1 cellular context compared by ENCODE assay signal in genomic region chrX:131752493-131753198, GRCh38.
TF ChIP-seq lines count a peak whose summit lies in the region.

No MANE protein-coding gene starts in this region.

TF ChIP-seq in GM12878, 131 proteins besides CTCF, POLR2A, EP300 and RAD21 (continued from another document):
- TF ChIP-seq ZBTB40 (IDR thresholded peaks at IDR 0.05; ENCODE audit: borderline replicate concordance): 0 out of 2 replicates have a peak, but pooled peaks have one; percentile 13
- no peak for TF ChIP-seq JUNB (IDR thresholded peaks at IDR 0.05)
- TF ChIP-seq, protein P1, sequence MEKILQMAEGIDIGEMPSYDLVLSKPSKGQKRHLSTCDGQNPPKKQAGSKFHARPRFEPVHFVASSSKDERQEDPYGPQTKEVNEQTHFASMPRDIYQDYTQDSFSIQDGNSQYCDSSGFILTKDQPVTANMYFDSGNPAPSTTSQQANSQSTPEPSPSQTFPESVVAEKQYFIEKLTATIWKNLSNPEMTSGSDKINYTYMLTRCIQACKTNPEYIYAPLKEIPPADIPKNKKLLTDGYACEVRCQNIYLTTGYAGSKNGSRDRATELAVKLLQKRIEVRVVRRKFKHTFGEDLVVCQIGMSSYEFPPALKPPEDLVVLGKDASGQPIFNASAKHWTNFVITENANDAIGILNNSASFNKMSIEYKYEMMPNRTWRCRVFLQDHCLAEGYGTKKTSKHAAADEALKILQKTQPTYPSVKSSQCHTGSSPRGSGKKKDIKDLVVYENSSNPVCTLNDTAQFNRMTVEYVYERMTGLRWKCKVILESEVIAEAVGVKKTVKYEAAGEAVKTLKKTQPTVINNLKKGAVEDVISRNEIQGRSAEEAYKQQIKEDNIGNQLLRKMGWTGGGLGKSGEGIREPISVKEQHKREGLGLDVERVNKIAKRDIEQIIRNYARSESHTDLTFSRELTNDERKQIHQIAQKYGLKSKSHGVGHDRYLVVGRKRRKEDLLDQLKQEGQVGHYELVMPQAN (conservative IDR thresholded peaks at IDR 0.05): no peak
- no peak for TF ChIP-seq NFIC (IDR thresholded peaks at IDR 0.05; ENCODE audit: low read depth, low read length)
- TF ChIP-seq SMARCA5 (IDR thresholded peaks at IDR 0.05): no peak
- no peak for TF ChIP-seq GABPA (IDR thresholded peaks at IDR 0.05; ENCODE audit: low read depth)
- peak; percentile 27; the same call in 1 of the 2 replicates for TF ChIP-seq EED (IDR thresholded peaks at IDR 0.05; ENCODE audit: low read depth)
- TF ChIP-seq MEF2A (IDR thresholded peaks at IDR 0.05; ENCODE audit: insufficient read depth, low read depth, low read length): no peak
- no peak for TF ChIP-seq ZNF687 (IDR thresholded peaks at IDR 0.05)
- peak; percentile 34 for TF ChIP-seq SP1 (IDR thresholded peaks at IDR 0.05; ENCODE audit: low read depth, low read length)
- no peak for TF ChIP-seq MYC (IDR thresholded peaks at IDR 0.05; ENCODE audit: insufficient read depth, insufficient read length, insufficient replicate concordance, low read length, severe bottlenecking)
- no peak for TF ChIP-seq TCF3 (IDR thresholded peaks at IDR 0.05; ENCODE audit: borderline replicate concordance, insufficient read depth, low read depth, low read length)
- no peak for TF ChIP-seq HDGF (IDR thresholded peaks at IDR 0.05)
- no peak for TF ChIP-seq CBX5 (IDR thresholded peaks at IDR 0.05; ENCODE audit: low read depth)
- no peak for TF ChIP-seq NFXL1 (IDR thresholded peaks at IDR 0.05; ENCODE audit: borderline replicate concordance)
- TF ChIP-seq IRF5 (IDR thresholded peaks at IDR 0.05; ENCODE audit: borderline replicate concordance): no peak
- TF ChIP-seq STAT3 (IDR thresholded peaks at IDR 0.05; ENCODE audit: low read depth, low read length): no peak
- peak; percentile 48; the same call in 1 of the 2 replicates for TF ChIP-seq ZBED1 (IDR thresholded peaks at IDR 0.05; ENCODE audit: borderline replicate concordance)
- TF ChIP-seq NRF1 (conservative IDR thresholded peaks at IDR 0.05; ENCODE audit: low read depth, low read length): no peak
- TF ChIP-seq, protein P2, sequence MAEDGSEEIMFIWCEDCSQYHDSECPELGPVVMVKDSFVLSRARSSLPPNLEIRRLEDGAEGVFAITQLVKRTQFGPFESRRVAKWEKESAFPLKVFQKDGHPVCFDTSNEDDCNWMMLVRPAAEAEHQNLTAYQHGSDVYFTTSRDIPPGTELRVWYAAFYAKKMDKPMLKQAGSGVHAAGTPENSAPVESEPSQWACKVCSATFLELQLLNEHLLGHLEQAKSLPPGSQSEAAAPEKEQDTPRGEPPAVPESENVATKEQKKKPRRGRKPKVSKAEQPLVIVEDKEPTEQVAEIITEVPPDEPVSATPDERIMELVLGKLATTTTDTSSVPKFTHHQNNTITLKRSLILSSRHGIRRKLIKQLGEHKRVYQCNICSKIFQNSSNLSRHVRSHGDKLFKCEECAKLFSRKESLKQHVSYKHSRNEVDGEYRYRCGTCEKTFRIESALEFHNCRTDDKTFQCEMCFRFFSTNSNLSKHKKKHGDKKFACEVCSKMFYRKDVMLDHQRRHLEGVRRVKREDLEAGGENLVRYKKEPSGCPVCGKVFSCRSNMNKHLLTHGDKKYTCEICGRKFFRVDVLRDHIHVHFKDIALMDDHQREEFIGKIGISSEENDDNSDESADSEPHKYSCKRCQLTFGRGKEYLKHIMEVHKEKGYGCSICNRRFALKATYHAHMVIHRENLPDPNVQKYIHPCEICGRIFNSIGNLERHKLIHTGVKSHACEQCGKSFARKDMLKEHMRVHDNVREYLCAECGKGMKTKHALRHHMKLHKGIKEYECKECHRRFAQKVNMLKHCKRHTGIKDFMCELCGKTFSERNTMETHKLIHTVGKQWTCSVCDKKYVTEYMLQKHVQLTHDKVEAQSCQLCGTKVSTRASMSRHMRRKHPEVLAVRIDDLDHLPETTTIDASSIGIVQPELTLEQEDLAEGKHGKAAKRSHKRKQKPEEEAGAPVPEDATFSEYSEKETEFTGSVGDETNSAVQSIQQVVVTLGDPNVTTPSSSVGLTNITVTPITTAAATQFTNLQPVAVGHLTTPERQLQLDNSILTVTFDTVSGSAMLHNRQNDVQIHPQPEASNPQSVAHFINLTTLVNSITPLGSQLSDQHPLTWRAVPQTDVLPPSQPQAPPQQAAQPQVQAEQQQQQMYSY (CRISPR knock-in tag; IDR thresholded peaks at IDR 0.05): no peak
- TF ChIP-seq MTA2 (IDR thresholded peaks at IDR 0.05; ENCODE audit: low read depth): no peak
- peak; percentile 100 for TF ChIP-seq ZNF384 (IDR thresholded peaks at IDR 0.05; ENCODE audit: borderline replicate concordance, low read depth, low read length)
- peak; percentile 36; the same call in 1 of the 2 replicates for TF ChIP-seq SMC3 (IDR thresholded peaks at IDR 0.05; ENCODE audit: borderline replicate concordance, low read length)
- TF ChIP-seq NR2F1 (conservative IDR thresholded peaks at IDR 0.05): no peak
